In the genomic region with DNA sequence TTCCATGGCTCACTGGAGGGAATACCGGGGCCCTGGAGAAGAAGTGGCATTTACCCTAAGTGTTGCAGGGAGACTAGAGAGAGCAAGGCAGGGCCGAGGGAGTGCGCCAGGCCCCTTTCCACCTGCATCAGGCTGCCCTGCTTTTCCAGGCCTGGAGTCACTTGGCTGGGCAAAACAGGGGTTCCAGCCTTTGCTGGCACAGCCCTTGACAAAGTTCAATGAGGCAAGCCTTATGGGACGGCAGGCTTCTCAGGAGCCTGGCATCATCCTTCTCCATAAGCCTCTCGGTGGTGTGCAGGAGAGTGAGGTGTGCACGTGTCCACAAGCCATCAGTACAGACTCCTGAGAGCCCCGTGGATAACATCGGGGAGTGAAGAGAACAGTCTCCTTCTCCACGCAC, we compare ENCODE assay signal across 1 cellular context.
TF ChIP-seq lines count a peak whose summit lies in the region.

No MANE protein-coding gene starts in this region.

TF ChIP-seq in WTC11, 78 proteins besides CTCF, POLR2A, EP300 and RAD21:
- no peak for TF ChIP-seq TP53 (CRISPR knock-in tag; IDR thresholded peaks at IDR 0.05)
- TF ChIP-seq ZNF317 (CRISPR knock-in tag; IDR thresholded peaks at IDR 0.05; ENCODE audit: borderline replicate concordance, low read depth): no peak
- no peak for TF ChIP-seq ZNF396 (CRISPR knock-in tag; IDR thresholded peaks at IDR 0.05; ENCODE audit: borderline replicate concordance)
- TF ChIP-seq, protein P1, sequence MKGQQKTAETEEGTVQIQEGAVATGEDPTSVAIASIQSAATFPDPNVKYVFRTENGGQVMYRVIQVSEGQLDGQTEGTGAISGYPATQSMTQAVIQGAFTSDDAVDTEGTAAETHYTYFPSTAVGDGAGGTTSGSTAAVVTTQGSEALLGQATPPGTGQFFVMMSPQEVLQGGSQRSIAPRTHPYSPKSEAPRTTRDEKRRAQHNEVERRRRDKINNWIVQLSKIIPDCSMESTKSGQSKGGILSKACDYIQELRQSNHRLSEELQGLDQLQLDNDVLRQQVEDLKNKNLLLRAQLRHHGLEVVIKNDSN (CRISPR knock-in tag; IDR thresholded peaks at IDR 0.05): no peak
- TF ChIP-seq ZNF263 (CRISPR knock-in tag; IDR thresholded peaks at IDR 0.05; ENCODE audit: low read depth): no peak
- no peak for TF ChIP-seq NFE2L1 (CRISPR knock-in tag; IDR thresholded peaks at IDR 0.05)
- TF ChIP-seq, protein P2, sequence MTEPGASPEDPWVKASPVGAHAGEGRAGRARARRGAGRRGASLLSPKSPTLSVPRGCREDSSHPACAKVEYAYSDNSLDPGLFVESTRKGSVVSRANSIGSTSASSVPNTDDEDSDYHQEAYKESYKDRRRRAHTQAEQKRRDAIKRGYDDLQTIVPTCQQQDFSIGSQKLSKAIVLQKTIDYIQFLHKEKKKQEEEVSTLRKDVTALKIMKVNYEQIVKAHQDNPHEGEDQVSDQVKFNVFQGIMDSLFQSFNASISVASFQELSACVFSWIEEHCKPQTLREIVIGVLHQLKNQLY (CRISPR knock-in tag; IDR thresholded peaks at IDR 0.05): no peak
- no peak for TF ChIP-seq ZNF671 (CRISPR knock-in tag; IDR thresholded peaks at IDR 0.05)
- TF ChIP-seq JUN (CRISPR knock-in tag; IDR thresholded peaks at IDR 0.05): no peak
- TF ChIP-seq, protein P3, sequence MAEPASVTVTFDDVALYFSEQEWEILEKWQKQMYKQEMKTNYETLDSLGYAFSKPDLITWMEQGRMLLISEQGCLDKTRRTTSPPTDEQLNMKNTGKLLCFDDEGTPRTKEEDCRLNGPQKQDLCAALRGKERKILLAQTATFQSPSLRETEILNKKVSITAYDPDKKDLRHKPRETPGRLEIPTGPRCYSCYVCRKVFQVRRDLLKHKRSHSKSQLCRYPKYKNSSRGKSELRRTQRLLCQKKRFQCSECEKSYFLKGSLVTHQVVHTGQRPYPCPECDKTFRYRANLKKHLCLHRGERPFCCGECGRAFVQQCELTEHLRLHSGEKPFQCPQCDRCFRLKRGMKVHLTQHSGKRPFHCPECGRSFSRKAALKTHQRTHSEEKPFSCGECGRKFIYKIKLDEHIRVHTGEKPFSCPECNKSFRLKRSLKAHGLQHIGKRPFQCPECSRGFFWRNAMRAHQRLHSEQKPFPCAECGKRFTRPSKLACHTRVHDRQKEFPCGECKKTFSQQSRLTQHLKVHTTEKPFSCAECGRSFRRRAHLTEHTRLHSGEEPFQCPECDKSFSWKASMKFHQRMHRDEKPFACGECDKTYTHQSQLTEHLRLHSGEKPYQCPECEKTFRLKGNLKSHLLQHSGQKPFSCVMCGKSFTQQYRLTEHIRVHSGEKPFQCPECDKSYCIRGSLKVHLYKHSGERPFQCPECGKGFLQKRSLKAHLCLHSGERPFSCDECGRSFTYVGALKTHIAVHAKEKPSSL (CRISPR knock-in tag; conservative IDR thresholded peaks at IDR 0.05): no peak
- TF ChIP-seq CREM (CRISPR knock-in tag; IDR thresholded peaks at IDR 0.05): no peak
- TF ChIP-seq, protein P4, sequence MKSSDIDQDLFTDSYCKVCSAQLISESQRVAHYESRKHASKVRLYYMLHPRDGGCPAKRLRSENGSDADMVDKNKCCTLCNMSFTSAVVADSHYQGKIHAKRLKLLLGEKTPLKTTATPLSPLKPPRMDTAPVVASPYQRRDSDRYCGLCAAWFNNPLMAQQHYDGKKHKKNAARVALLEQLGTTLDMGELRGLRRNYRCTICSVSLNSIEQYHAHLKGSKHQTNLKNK (CRISPR knock-in tag; IDR thresholded peaks at IDR 0.05): no peak
- TF ChIP-seq, protein P5, sequence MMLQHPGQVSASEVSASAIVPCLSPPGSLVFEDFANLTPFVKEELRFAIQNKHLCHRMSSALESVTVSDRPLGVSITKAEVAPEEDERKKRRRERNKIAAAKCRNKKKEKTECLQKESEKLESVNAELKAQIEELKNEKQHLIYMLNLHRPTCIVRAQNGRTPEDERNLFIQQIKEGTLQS (CRISPR knock-in tag; conservative IDR thresholded peaks at IDR 0.05): no peak
- no peak for TF ChIP-seq TEAD4 (CRISPR knock-in tag; IDR thresholded peaks at IDR 0.05)
- TF ChIP-seq PRRX2 (CRISPR knock-in tag; IDR thresholded peaks at IDR 0.05): no peak
- TF ChIP-seq SOX15 (CRISPR knock-in tag; IDR thresholded peaks at IDR 0.05): no peak
